In the genomic region with DNA sequence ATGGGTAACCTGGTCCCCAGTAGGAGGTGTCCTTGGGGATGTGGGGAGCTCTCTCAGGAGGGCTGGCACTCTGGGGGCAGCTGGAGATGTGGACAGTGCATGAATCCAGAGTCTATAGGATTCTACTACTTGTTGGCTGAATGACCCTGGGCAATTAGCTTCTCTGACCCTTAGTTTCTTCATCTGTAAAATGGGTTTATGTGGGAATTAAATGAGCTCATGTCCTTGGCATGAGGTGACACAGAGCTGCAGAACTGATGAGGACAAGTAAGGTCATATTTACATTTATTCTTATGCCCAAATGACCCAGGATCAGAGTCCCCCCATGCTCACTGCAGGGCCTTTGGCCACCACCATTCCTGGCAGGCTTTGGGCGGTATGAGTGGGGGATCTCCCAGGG, we compare ENCODE assay signal across 31 cellular contexts. TPM values are rescaled to one million over a fixed set of nuclear protein-coding genes. Genes with fewer than 3 reads are reported as not detected.
"Had no signal": no experiment of that assay in that cellular context is flagged by ENCODE, and none has a peak within 500 bp of the region (broad histone marks: within the 10 kb centered on the region; RNA-seq: fewer than 3 reads in every experiment).

No MANE protein-coding gene starts in this region.

- H3K27me3 ChIP-seq: colonic mucosa, gastrocnemius medialis had no signal

- ATAC-seq: effector memory CD8-positive, alpha-beta T cell; esophagus mucosa; gastrocnemius medialis; heart right ventricle; left cardiac atrium; left lung; left ventricle myocardium superior; lower lobe of right lung; mucosa of descending colon had no signal

- H3K36me3 Mint-ChIP-seq: mesothelial cell of epicardium, naive B cell had no signal

- H3K36me3 ChIP-seq: colonic mucosa, esophagus squamous epithelium, gastrocnemius medialis, heart right ventricle, left lung, lower lobe of right lung had no signal

- FAIRE-seq: endometrium, islet of Langerhans, keratinocyte had no signal

- H3K27ac Mint-ChIP-seq: dendritic cell treated with granulocyte-macrophage colony-stimulating factor and Interleukin-4, amounts not matched to agents 40 ng/mL and 50 ng/mL, for 4 days; effector memory CD8-positive, alpha-beta T cell; endodermal cell; mesothelial cell of epicardium; naive B cell had no signal

- H3K4me1 ChIP-seq: colonic mucosa had no signal

- H3K4me3 ChIP-seq: colonic mucosa, esophagus squamous epithelium, gastrocnemius medialis, heart right ventricle, left lung, lower lobe of right lung, mucosa of descending colon had no signal

- H3K27ac ChIP-seq: colonic mucosa, epithelial cell of prostate, esophagus squamous epithelium, gastrocnemius medialis, heart right ventricle, left lung, lower lobe of right lung had no signal

- H3K4me3 Mint-ChIP-seq: dendritic cell treated with granulocyte-macrophage colony-stimulating factor and Interleukin-4, amounts not matched to agents 40 ng/mL and 50 ng/mL, for 4 days; effector memory CD8-positive, alpha-beta T cell; endodermal cell; mesothelial cell of epicardium; naive B cell had no signal

- H3K9me3 ChIP-seq: colonic mucosa, esophagus squamous epithelium, gastrocnemius medialis, heart right ventricle, left lung, lower lobe of right lung, mucosa of descending colon had no signal

- H3K9me3 Mint-ChIP-seq: dendritic cell treated with granulocyte-macrophage colony-stimulating factor and Interleukin-4, amounts not matched to agents 40 ng/mL and 50 ng/mL, for 4 days; effector memory CD8-positive, alpha-beta T cell; endodermal cell; mesothelial cell of epicardium; naive B cell had no signal

- DNase-seq: colonic mucosa; cortex of kidney; effector CD8-positive, alpha-beta T cell; effector memory CD8-positive, alpha-beta T cell; endodermal cell; erythroblast; esophagus squamous epithelium; foreskin fibroblast; foreskin melanocyte; gastrocnemius medialis; glutamatergic neuron; head of caudate nucleus; heart right ventricle; hippocampal formation; left cardiac atrium; left lung; left ventricle myocardium superior; lower lobe of right lung; mesenchymal stem cell; mucosa of descending colon; naive B cell had no signal

RNA-seq across cellular contexts. Expression of a gene that starts 29.3 kb away (rescaled TPM):
- total RNA-seq: esophagus mucosa, glomerular endothelial cell, lung microvascular endothelial cell, mesenteric fat pad had no signal
- polyA plus RNA-seq: keratinocyte had no signal
